In genomic region chr7:74505426-74506328, GRCh38 we compare ENCODE assay signal across 19 cellular contexts. TPM values are rescaled to one million over a fixed set of nuclear protein-coding genes. Genes with fewer than 3 reads are reported as not detected.
DNase-seq lines count a peak whose midpoint lies in the region; ATAC-seq and TF ChIP-seq lines count a peak whose summit lies in the region.
"Had no signal": no experiment of that assay in that cellular context is flagged by ENCODE, and none has a peak within 500 bp of the region (broad histone marks: within the 10 kb centered on the region; RNA-seq: fewer than 3 reads in every experiment).

No MANE protein-coding gene starts in this region.

- intact Hi-C loops in heart right ventricle (cut with DNase I): no loop called here
- intact Hi-C loops in left lung (cut with DNase I): no loop called here

- WGBS in heart right ventricle, 2 donors: 74 to 75% methylated on average over 22 of the region's 22 CpGs

- H3K4me1 Mint-ChIP-seq in nephron: peaks cover 17% of the 10 kb centered on the region
- H3K4me1 Mint-ChIP-seq in natural killer cell treated with Interleukin-12 subunit alpha and Interleukin-12 subunit beta and Interleukin-15 and Interleukin-18, amount 100 ng/mL, for 72 hours (ENCODE audit: low read depth in 2 of 2): no peaks in the 10 kb centered on the region
- H3K4me1 Mint-ChIP-seq: activated CD4-positive, alpha-beta T cell treated with anti-CD3 and anti-CD28 coated beads, Interleukin-2, amount 10 ng/mL, durations not matched to agents 24 days and 14 days had no signal

- H3K4me1 ChIP-seq in cardiac muscle cell (ENCODE audit: low read depth) (no peaks in the 10 kb centered on the region), heart right ventricle (peaks cover 0 to 20% (median 3%) of the 10 kb centered on the region in 9 donors), left lung (no peaks in the 10 kb centered on the region)

- H3K9me3 ChIP-seq in cardiac muscle cell (ENCODE audit: low read depth) (no peaks in the 10 kb centered on the region), heart right ventricle (no peaks in the 10 kb centered on the region), left lung (no peaks in the 10 kb centered on the region)
- H3K9me3 ChIP-seq: suprapubic skin had no signal

- ATAC-seq in heart right ventricle (no peak), left lung (no peak)
- no peak for ATAC-seq in natural killer cell treated with Interleukin-12 subunit alpha and Interleukin-12 subunit beta and Interleukin-15 and Interleukin-18, amount 100 ng/mL, for 72 hours
- ATAC-seq: left cardiac atrium had no signal

- DNase-seq in cardiac muscle cell (ENCODE audit: low read depth in 1 of 2, low spot score in 1 of 2): no peak
- no peak for DNase-seq in heart right ventricle
- DNase-seq in brain microvascular endothelial cell: peak; percentile 21
- no peak for DNase-seq in left lung
- DNase-seq in dermis blood vessel endothelial cell: no peak
- DNase-seq in natural killer cell treated with Interleukin-12 subunit alpha and Interleukin-12 subunit beta and Interleukin-15 and Interleukin-18, amount 100 ng/mL, for 72 hours (ENCODE audit: low spot score): no peak
- no peak for DNase-seq in effector CD4-positive, alpha-beta T cell
- DNase-seq: activated CD4-positive, alpha-beta T cell treated with anti-CD3 and anti-CD28 coated beads, Interleukin-2, amount 10 ng/mL, durations not matched to agents 24 days and 14 days; activated CD8-positive, alpha-beta memory T cell treated with anti-CD3 and anti-CD28 coated beads, Interleukin-2, amount 50 U/mL, for 48 hours; activated gamma-delta T cell; amygdala; left cardiac atrium; NCI-H1436 treated with DMSO at 0.1 percent for 48 hours; NCI-H2171 treated with DMSO at 0.1 percent for 48 hours; occipital lobe; stimulated activated CD4-positive, alpha-beta T cell treated with anti-CD3 and anti-CD28 coated beads, Interleukin-4, amount 100 ng/mL, for 24 hours had no signal

- H3K27ac ChIP-seq in cardiac muscle cell: peak overlapping the region; percentile 62
- no peak overlapping the region for H3K27ac ChIP-seq in heart right ventricle
- H3K27ac ChIP-seq in brain microvascular endothelial cell: no peak overlapping the region
- no peak overlapping the region for H3K27ac ChIP-seq in left lung
- H3K27ac ChIP-seq: C4-2B, suprapubic skin had no signal

- no peaks in the 10 kb centered on the region for H3K27me3 Mint-ChIP-seq in nephron (ENCODE audit: low read depth)
- no peaks in the 10 kb centered on the region for H3K27me3 Mint-ChIP-seq in natural killer cell treated with Interleukin-12 subunit alpha and Interleukin-12 subunit beta and Interleukin-15 and Interleukin-18, amount 100 ng/mL, for 72 hours
- H3K27me3 Mint-ChIP-seq: activated CD4-positive, alpha-beta T cell treated with anti-CD3 and anti-CD28 coated beads, Interleukin-2, amount 10 ng/mL, durations not matched to agents 24 days and 14 days had no signal

- TF ChIP-seq CTCF in cardiac muscle cell (IDR thresholded peaks at IDR 0.05; ENCODE audit: low read depth, low read length): no peak
- no peak for TF ChIP-seq CTCF in heart right ventricle (IDR thresholded peaks at IDR 0.05)
- no peak for TF ChIP-seq CTCF in brain microvascular endothelial cell (IDR thresholded peaks at IDR 0.05; ENCODE audit: low read depth, low read length, missing control alignments)
- no peak for TF ChIP-seq CTCF in nephron (IDR thresholded peaks at IDR 0.05; ENCODE audit: unreplicated experiment in 3 of 3)
- no peak for TF ChIP-seq CTCF in left lung (IDR thresholded peaks at IDR 0.05)

- H3K4me3 ChIP-seq in cardiac muscle cell: no peak overlapping the region
- no peak overlapping the region for H3K4me3 ChIP-seq in heart right ventricle
- H3K4me3 ChIP-seq in brain microvascular endothelial cell (ENCODE audit: low read depth, low read length): no peak overlapping the region
- H3K4me3 ChIP-seq in left lung: no peak overlapping the region
- H3K4me3 ChIP-seq: suprapubic skin had no signal

- H3K27me3 ChIP-seq in cardiac muscle cell (no peaks in the 10 kb centered on the region), heart right ventricle (no peaks in the 10 kb centered on the region), brain microvascular endothelial cell (replicated peaks) (no peaks in the 10 kb centered on the region), left lung (no peaks in the 10 kb centered on the region)
- H3K27me3 ChIP-seq: suprapubic skin had no signal

- in situ Hi-C loops in brain microvascular endothelial cell (cut with HindIII; ENCODE audit: low pct_ligation_motif_present, low sequenced_read_pairs): no loop called here

- no peaks in the 10 kb centered on the region for H3K9me3 Mint-ChIP-seq in nephron
- H3K9me3 Mint-ChIP-seq in natural killer cell treated with Interleukin-12 subunit alpha and Interleukin-12 subunit beta and Interleukin-15 and Interleukin-18, amount 100 ng/mL, for 72 hours: no peaks in the 10 kb centered on the region
- H3K9me3 Mint-ChIP-seq: activated CD4-positive, alpha-beta T cell treated with anti-CD3 and anti-CD28 coated beads, Interleukin-2, amount 10 ng/mL, durations not matched to agents 24 days and 14 days had no signal

- peak overlapping the region; percentile 83 to 98 (median 93) for H3K27ac Mint-ChIP-seq in nephron
- no peak overlapping the region for H3K27ac Mint-ChIP-seq in natural killer cell treated with Interleukin-12 subunit alpha and Interleukin-12 subunit beta and Interleukin-15 and Interleukin-18, amount 100 ng/mL, for 72 hours
- H3K27ac Mint-ChIP-seq: activated CD4-positive, alpha-beta T cell treated with anti-CD3 and anti-CD28 coated beads, Interleukin-2, amount 10 ng/mL, durations not matched to agents 24 days and 14 days had no signal

- peaks cover 3% of the 10 kb centered on the region for H3K36me3 ChIP-seq in cardiac muscle cell
- H3K36me3 ChIP-seq in heart right ventricle: peaks cover 0 to 6% (median 0%) of the 10 kb centered on the region in 9 donors
- H3K36me3 ChIP-seq in brain microvascular endothelial cell (replicated peaks): no peaks in the 10 kb centered on the region
- no peaks in the 10 kb centered on the region for H3K36me3 ChIP-seq in left lung

- peaks cover 20% of the 10 kb centered on the region for H3K36me3 Mint-ChIP-seq in nephron (ENCODE audit: low read depth)
- H3K36me3 Mint-ChIP-seq in natural killer cell treated with Interleukin-12 subunit alpha and Interleukin-12 subunit beta and Interleukin-15 and Interleukin-18, amount 100 ng/mL, for 72 hours: no peaks in the 10 kb centered on the region

- H3K4me3 Mint-ChIP-seq in nephron: peak overlapping the region in 2 of 3 experiments; percentile 42 to 49
- no peak overlapping the region for H3K4me3 Mint-ChIP-seq in natural killer cell treated with Interleukin-12 subunit alpha and Interleukin-12 subunit beta and Interleukin-15 and Interleukin-18, amount 100 ng/mL, for 72 hours
- H3K4me3 Mint-ChIP-seq: activated CD4-positive, alpha-beta T cell treated with anti-CD3 and anti-CD28 coated beads, Interleukin-2, amount 10 ng/mL, durations not matched to agents 24 days and 14 days had no signal

RNA-seq across cellular contexts. Expression of gene GTF2IRD1, which starts 52.0 kb away (rescaled TPM):
- total RNA-seq in cardiac muscle cell (33.0 and 51.4 TPM in 2 replicates), heart right ventricle (10 to 100 TPM; 11.7 to 36.6 (median 17.2) TPM), left lung (10 to 100 TPM; 20.8 to 28.3 TPM), dermis blood vessel endothelial cell (6.1 and 7.4 TPM in 2 replicates)
- polyA plus RNA-seq in cardiac muscle cell (29.6 and 49.3 TPM in 2 replicates), heart right ventricle (10 to 100 TPM; 22.1 TPM)
- not detected for total RNA-seq in natural killer cell treated with Interleukin-12 subunit alpha and Interleukin-12 subunit beta and Interleukin-15 and Interleukin-18, amount 100 ng/mL, for 72 hours

Comparison
In these comparisons a context has a peak if more than half of its experiments do, and no peak if none do; other contexts are left out.
1. H3K27ac Mint-ChIP-seq: peak in nephron (3 of 3); none in natural killer cell treated with Interleukin-12 subunit alpha and Interleukin-12 subunit beta and Interleukin-15 and Interleukin-18, amount 100 ng/mL, for 72 hours (0 of 2).